8 cellular contexts compared by ENCODE assay signal in the genomic region with DNA sequence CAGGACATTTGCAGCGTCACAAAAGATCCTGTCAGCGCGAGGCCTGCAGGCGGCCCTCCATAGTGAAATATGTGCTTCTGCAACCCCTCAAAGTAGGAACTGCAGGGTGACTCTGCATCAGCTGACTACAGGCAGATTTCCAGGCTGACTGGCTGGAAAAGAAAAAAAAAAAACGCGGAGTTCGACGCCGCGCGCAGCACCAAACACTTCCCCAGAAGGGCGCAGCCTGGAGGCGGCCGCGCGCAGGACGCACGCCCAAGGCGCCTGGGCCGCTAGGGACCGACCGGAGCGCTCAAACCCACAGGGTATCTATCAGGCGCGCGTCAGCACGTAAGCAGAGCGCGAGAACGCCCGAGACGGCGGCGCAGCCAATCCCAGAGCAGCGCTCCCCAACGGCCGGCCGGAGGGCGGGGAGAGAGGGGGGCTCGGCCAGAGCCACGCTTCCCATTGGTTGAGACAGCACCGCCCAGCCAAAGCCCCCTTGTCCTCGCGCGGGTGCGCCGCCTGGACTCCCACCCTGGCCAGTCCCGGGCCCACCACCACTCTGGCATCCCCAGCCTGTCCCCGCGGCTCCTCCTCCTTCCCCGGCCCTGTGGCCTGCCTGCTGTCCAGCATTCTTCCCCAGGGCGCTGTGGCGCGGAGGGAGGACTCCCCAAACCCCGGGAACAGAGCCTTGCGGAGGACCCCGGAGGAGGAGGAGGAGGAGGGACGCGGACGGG. TPM values are rescaled to one million over a fixed set of nuclear protein-coding genes. Genes with fewer than 3 reads are reported as not detected.
DNase-seq lines count a peak whose midpoint lies in the region; ATAC-seq and TF ChIP-seq lines count a peak whose summit lies in the region.

No MANE protein-coding gene starts in this region.

- H3K9me3 Mint-ChIP-seq in nephron, result no peaks in the 10 kb centered on the region

- peak overlapping the region; percentile 86 for H3K4me3 ChIP-seq in fibroblast of the aortic adventitia (ENCODE audit: low read depth, low read length)

- H3K27ac Mint-ChIP-seq in nephron, result peak overlapping the region; percentile 73 to 86 (median 81)

- peak; percentile 98 for DNase-seq in ELR (ENCODE audit: low read depth)
- DNase-seq in H4 (ENCODE audit: low spot score), result peak; percentile 97
- DNase-seq in LoVo (ENCODE audit: low spot score), result peak; percentile 98
- DNase-seq in RWPE1 (ENCODE audit: low spot score), result peak; percentile 98
- peak; percentile 89 for DNase-seq in activated effector memory CD4-positive, alpha-beta T cell treated with Interleukin-2 at 50 U/mL for 16 hours
- DNase-seq in fibroblast of the aortic adventitia (ENCODE audit: low read depth), result peak; percentile 94
- DNase-seq in stimulated activated naive CD8-positive, alpha-beta T cell treated with anti-CD3 and anti-CD28 coated beads, Interleukin-15, Interleukin-2, amounts not matched to agents 100 U/mL and 50 U/mL, for 24 hours, result peak; percentile 95

- H3K36me3 Mint-ChIP-seq in nephron (ENCODE audit: low read depth), result no peaks in the 10 kb centered on the region

- POLR2A ChIA-PET in RWPE1 (lab: Yijun Ruan, JAX; ENCODE audit: low non-redundant PET), result interaction anchor here (0.6 kb wide), 1 partner anchor 13 kb away, joined by 3 read pairs; no protein-coding TSS in a partner anchor

- TF ChIP-seq CTCF in RWPE1 (conservative IDR thresholded peaks at IDR 0.05; ENCODE audit: low read depth), result peak; percentile 74
- peak; percentile 57 for TF ChIP-seq CTCF in fibroblast of the aortic adventitia (IDR thresholded peaks at IDR 0.05; ENCODE audit: insufficient read depth, low read length)
- TF ChIP-seq CTCF in nephron (IDR thresholded peaks at IDR 0.05; ENCODE audit: unreplicated experiment in 3 of 3), result peak; percentile 59 to 67 (median 60)

- ATAC-seq in stimulated activated naive CD8-positive, alpha-beta T cell treated with anti-CD3 and anti-CD28 coated beads, Interleukin-15, Interleukin-2, amounts not matched to agents 100 U/mL and 50 U/mL, for 24 hours, result peak; percentile 96

- CTCF ChIA-PET in RWPE1 (lab: Yijun Ruan, JAX), result interaction anchor here (0.6 to 1.5 kb wide), 4 partner anchors 14 to 837 kb away, joined by 3 to 8 read pairs (median 4); no protein-coding TSS in a partner anchor

- peak overlapping the region; percentile 84 to 91 (median 87) for H3K4me3 Mint-ChIP-seq in nephron

- H3K27me3 Mint-ChIP-seq in nephron (ENCODE audit: low read depth), result peaks cover 33% of the 10 kb centered on the region

- H3K4me1 Mint-ChIP-seq in nephron, result peaks cover 6% of the 10 kb centered on the region

- peak overlapping the region; percentile 87 for H3K27ac ChIP-seq in RWPE1

RNA-seq across cellular contexts. Expression of gene BDH1, which starts 1.0 kb away (rescaled TPM):
- total RNA-seq in H4 (2014; rRNA removed; shearing (Covaris generic)), result 4.9 and 9.4 TPM in 2 replicates
- 0.49 and 0.99 TPM in 2 replicates for total RNA-seq in fibroblast of the aortic adventitia (ENCODE audit: low replicate concordance)

Comparison
In these comparisons a context has a peak if more than half of its experiments do, and no peak if none do; other contexts are left out.
1. Peak in every context shown above with its lines: DNase-seq, ATAC-seq, H3K4me3 ChIP-seq and H3K27ac ChIP-seq.